8 cellular contexts compared by ENCODE assay signal in the genomic region with DNA sequence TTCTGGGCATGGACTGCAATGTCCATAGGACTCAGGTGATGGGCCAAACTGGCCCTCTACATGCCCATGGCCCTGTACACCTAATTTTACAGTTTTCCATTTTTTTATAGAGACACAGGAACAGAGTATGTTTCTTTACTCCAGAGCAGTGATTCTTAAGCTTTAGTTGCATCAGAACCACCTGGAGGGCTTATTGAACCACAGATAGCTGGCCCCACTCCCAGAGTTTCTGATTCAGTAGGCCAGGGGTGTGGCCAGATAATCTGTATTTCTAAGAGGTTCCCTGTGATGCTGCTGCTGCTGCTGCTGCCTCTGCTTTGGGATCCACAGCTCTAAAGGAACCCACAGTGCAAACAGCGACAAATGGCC. TPM values are rescaled to one million over a fixed set of nuclear protein-coding genes. Genes with fewer than 3 reads are reported as not detected.
DNase-seq lines count a peak whose midpoint lies in the region; ATAC-seq and TF ChIP-seq lines count a peak whose summit lies in the region.

No MANE protein-coding gene starts in this region.

- TF ChIP-seq CTCF in BE2C (IDR thresholded peaks at IDR 0.05; ENCODE audit: low read depth, low read length) (no peak), HFF-Myc (IDR thresholded peaks at IDR 0.05; ENCODE audit: low read depth, low read length, missing control alignments) (no peak), epithelial cell of esophagus (IDR thresholded peaks at IDR 0.05; ENCODE audit: insufficient read depth, low read depth, low read length, missing control alignments) (no peak)

- no peaks in the 10 kb centered on the region for H3K27me3 ChIP-seq in BE2C

- H3K27ac Mint-ChIP-seq in stimulated activated naive B cell treated with anti-CD40 and anti-IgM and Interleukin-4, amounts not matched to agents 10 μg/mL and 1 μg/mL and 100 μg/mL, for 72 hours = no peak overlapping the region

- DNase-seq in BE2C = peak; percentile 55
- DNase-seq in HFF-Myc (ENCODE audit: extremely low read depth, low read depth) = peak; percentile 26
- DNase-seq in NCI-H2171 (lab: John Stamatoyannopoulos, UW) = peak; percentile 64
- DNase-seq in epithelial cell of esophagus (ENCODE audit: low read depth) = peak; percentile 94
- peak; percentile 48 for DNase-seq in retina
- DNase-seq in stimulated activated naive B cell treated with anti-CD40 and anti-IgM and Interleukin-4, amounts not matched to agents 10 μg/mL and 1 μg/mL and 100 μg/mL, for 72 hours = no peak
- DNase-seq in OCI-M2 (lab: John Stamatoyannopoulos, UW; ENCODE audit: unreplicated experiment) = no peak
- no peak for DNase-seq in GM19238 (ENCODE audit: insufficient read length, low spot score)

- no peaks in the 10 kb centered on the region for H3K9me3 ChIP-seq in BE2C

- peaks cover 57% of the 10 kb centered on the region for H3K4me1 ChIP-seq in BE2C

- H3K4me3 Mint-ChIP-seq in stimulated activated naive B cell treated with anti-CD40 and anti-IgM and Interleukin-4, amounts not matched to agents 10 μg/mL and 1 μg/mL and 100 μg/mL, for 72 hours = no peak overlapping the region

- peak overlapping the region; percentile 50 for H3K4me3 ChIP-seq in BE2C (ENCODE audit: low read depth, low read length)
- H3K4me3 ChIP-seq in HFF-Myc (replicated peaks; ENCODE audit: low read depth, low read length) = no peak overlapping the region
- no peak overlapping the region for H3K4me3 ChIP-seq in epithelial cell of esophagus (ENCODE audit: low read length)

- ATAC-seq in stimulated activated naive B cell treated with anti-CD40 and anti-IgM and Interleukin-4, amounts not matched to agents 10 μg/mL and 1 μg/mL and 100 μg/mL, for 72 hours (replicated peaks) = no peak

- H3K9me3 Mint-ChIP-seq in stimulated activated naive B cell treated with anti-CD40 and anti-IgM and Interleukin-4, amounts not matched to agents 10 μg/mL and 1 μg/mL and 100 μg/mL, for 72 hours = no peaks in the 10 kb centered on the region

- H3K4me1 Mint-ChIP-seq in stimulated activated naive B cell treated with anti-CD40 and anti-IgM and Interleukin-4, amounts not matched to agents 10 μg/mL and 1 μg/mL and 100 μg/mL, for 72 hours = no peaks in the 10 kb centered on the region

- peaks cover 18% of the 10 kb centered on the region for H3K36me3 ChIP-seq in BE2C

- H3K36me3 Mint-ChIP-seq in stimulated activated naive B cell treated with anti-CD40 and anti-IgM and Interleukin-4, amounts not matched to agents 10 μg/mL and 1 μg/mL and 100 μg/mL, for 72 hours = no peaks in the 10 kb centered on the region

- H3K27me3 Mint-ChIP-seq in stimulated activated naive B cell treated with anti-CD40 and anti-IgM and Interleukin-4, amounts not matched to agents 10 μg/mL and 1 μg/mL and 100 μg/mL, for 72 hours = peaks cover 18 to 30% of the 10 kb centered on the region in 2 donors

RNA-seq across cellular contexts. Expression of gene RBP1, which starts 5.1 kb away (rescaled TPM):
- 736 TPM for polyA plus RNA-seq in BE2C (2012; ENCODE audit: insufficient read depth, insufficient read length, low read depth)

RNA-seq across cellular contexts. Expression of gene RBP2, which starts 58.1 kb away (rescaled TPM):
- not detected for polyA plus RNA-seq in BE2C (2012; ENCODE audit: insufficient read depth, insufficient read length, low read depth)

Comparison
In these comparisons a context has a peak if more than half of its experiments do, and no peak if none do; other contexts are left out.
1. DNase-seq: peak in BE2C (single experiment), HFF-Myc (single experiment), NCI-H2171 (single experiment), epithelial cell of esophagus (single experiment) and retina (single experiment); none in stimulated activated naive B cell treated with anti-CD40 and anti-IgM and Interleukin-4, amounts not matched to agents 10 μg/mL and 1 μg/mL and 100 μg/mL, for 72 hours (single experiment), OCI-M2 (single experiment) and GM19238 (single experiment).